22 cellular contexts compared by ENCODE assay signal in genomic region chr1:76115186-76115585, GRCh38. TPM values are rescaled to one million over a fixed set of nuclear protein-coding genes. Genes with fewer than 3 reads are reported as not detected.
DNase-seq lines count a peak whose midpoint lies in the region; ATAC-seq and TF ChIP-seq lines count a peak whose summit lies in the region.
"Had no signal": no experiment of that assay in that cellular context is flagged by ENCODE, and none has a peak within 500 bp of the region (broad histone marks: within the 10 kb centered on the region; RNA-seq: fewer than 3 reads in every experiment).

No MANE protein-coding gene starts in this region.

- no peaks in the 10 kb centered on the region for H3K36me3 ChIP-seq in left ventricle myocardium inferior

- POLR2A ChIA-PET in activated CD8-positive, alpha-beta T cell treated with anti-CD3 and anti-CD28 coated beads for 36 hours (lab: Charles Lee), result interaction anchor here (0.6 kb wide), 1 partner anchor 16 kb away, joined by 3 read pairs; no protein-coding TSS in a partner anchor
- POLR2A ChIA-PET in activated CD8-positive, alpha-beta T cell treated with anti-CD3 and anti-CD28 coated beads, Interleukin-2, amount 10 ng/mL, durations not matched to agents 7 days and 5 days (lab: Charles Lee), result no interaction called here
- POLR2A ChIA-PET in RWPE1 (lab: Yijun Ruan, JAX; ENCODE audit: low non-redundant PET), result no interaction called here

- intact Hi-C loops in activated CD8-positive, alpha-beta T cell treated with anti-CD3 and anti-CD28 coated beads for 36 hours (cut with micrococcal nuclease), result no loop called here
- intact Hi-C loops in Right ventricle myocardium inferior (cut with DNase I) (no loop called here), left ventricle myocardium inferior (cut with micrococcal nuclease) (no loop called here)

- TF ChIP-seq CTCF in activated CD8-positive, alpha-beta T cell treated with anti-CD3 and anti-CD28 coated beads for 36 hours (IDR thresholded peaks at IDR 0.05), result no peak
- TF ChIP-seq CTCF in RWPE1 (conservative IDR thresholded peaks at IDR 0.05; ENCODE audit: low read depth), result no peak
- no peak for TF ChIP-seq CTCF in foreskin keratinocyte (conservative IDR thresholded peaks at IDR 0.05)
- no peak for TF ChIP-seq CTCF in left ventricle myocardium inferior (IDR thresholded peaks at IDR 0.05; ENCODE audit: borderline replicate concordance)

- DNase-seq in activated CD8-positive, alpha-beta T cell treated with anti-CD3 and anti-CD28 coated beads for 36 hours, result no peak
- DNase-seq in activated CD8-positive, alpha-beta T cell treated with anti-CD3 and anti-CD28 coated beads, Interleukin-2, amount 10 ng/mL, durations not matched to agents 7 days and 5 days, result no peak
- DNase-seq in RWPE1 (ENCODE audit: low spot score) (peak; percentile 3), foreskin keratinocyte (peak; percentile 5 to 28), putamen (ENCODE audit: low spot score) (peak; percentile 36), Right ventricle myocardium inferior (ENCODE audit: missing footprints) (no peak), left ventricle myocardium inferior (no peak)
- DNase-seq: 8988T; ACHN; AML-193; C1 segment of cervical spinal cord; Calu3; CD4-positive, alpha-beta memory T cell; COR-L47; DMS53; DMS79 treated with DMSO at 0.1 percent for 48 hours; GF-D8; GM23248; H9 had no signal

- H3K4me1 Mint-ChIP-seq in activated CD8-positive, alpha-beta T cell treated with anti-CD3 and anti-CD28 coated beads for 36 hours (ENCODE audit: low read depth), result peaks cover 6% of the 10 kb centered on the region
- no peaks in the 10 kb centered on the region for H3K4me1 Mint-ChIP-seq in activated CD8-positive, alpha-beta T cell treated with anti-CD3 and anti-CD28 coated beads, Interleukin-2, amount 10 ng/mL, durations not matched to agents 7 days and 5 days (ENCODE audit: low read depth)
- H3K4me1 Mint-ChIP-seq: CD4-positive, alpha-beta memory T cell had no signal

- no peak overlapping the region for H3K4me3 ChIP-seq in left ventricle myocardium inferior
- H3K4me3 ChIP-seq: A549, GM23248 had no signal

- H3K27me3 ChIP-seq in foreskin keratinocyte (no peaks in the 10 kb centered on the region), left ventricle myocardium inferior (ENCODE audit: low read depth) (no peaks in the 10 kb centered on the region)

- no peaks in the 10 kb centered on the region for H3K9me3 ChIP-seq in left ventricle myocardium inferior (replicated peaks)
- H3K9me3 ChIP-seq: A549 had no signal

- H3K4me1 ChIP-seq in foreskin keratinocyte (no peaks in the 10 kb centered on the region), left ventricle myocardium inferior (no peaks in the 10 kb centered on the region)

- H3K4me3 Mint-ChIP-seq in activated CD8-positive, alpha-beta T cell treated with anti-CD3 and anti-CD28 coated beads for 36 hours, result no peak overlapping the region
- no peak overlapping the region for H3K4me3 Mint-ChIP-seq in activated CD8-positive, alpha-beta T cell treated with anti-CD3 and anti-CD28 coated beads, Interleukin-2, amount 10 ng/mL, durations not matched to agents 7 days and 5 days
- H3K4me3 Mint-ChIP-seq: CD4-positive, alpha-beta memory T cell; H9 had no signal

- peak; percentile 37 for ATAC-seq in activated CD8-positive, alpha-beta T cell treated with anti-CD3 and anti-CD28 coated beads for 36 hours
- no peak for ATAC-seq in activated CD8-positive, alpha-beta T cell treated with anti-CD3 and anti-CD28 coated beads, Interleukin-2, amount 10 ng/mL, durations not matched to agents 7 days and 5 days
- ATAC-seq in foreskin keratinocyte, result no peak
- ATAC-seq in Right ventricle myocardium inferior, result no peak
- ATAC-seq: A549, HCT116 had no signal

- no peaks in the 10 kb centered on the region for H3K9me3 Mint-ChIP-seq in activated CD8-positive, alpha-beta T cell treated with anti-CD3 and anti-CD28 coated beads for 36 hours
- no peaks in the 10 kb centered on the region for H3K9me3 Mint-ChIP-seq in activated CD8-positive, alpha-beta T cell treated with anti-CD3 and anti-CD28 coated beads, Interleukin-2, amount 10 ng/mL, durations not matched to agents 7 days and 5 days (ENCODE audit: insufficient read depth)

- H3K27ac ChIP-seq in RWPE1, result no peak overlapping the region
- H3K27ac ChIP-seq in foreskin keratinocyte, result no peak overlapping the region
- no peak overlapping the region for H3K27ac ChIP-seq in left ventricle myocardium inferior (replicated peaks)
- H3K27ac ChIP-seq: A549, GM23248 had no signal

- CTCF ChIA-PET in activated CD8-positive, alpha-beta T cell treated with anti-CD3 and anti-CD28 coated beads for 36 hours (lab: Charles Lee), result no interaction called here
- CTCF ChIA-PET in activated CD8-positive, alpha-beta T cell treated with anti-CD3 and anti-CD28 coated beads, Interleukin-2, amount 10 ng/mL, durations not matched to agents 7 days and 5 days (lab: Charles Lee), result no interaction called here
- CTCF ChIA-PET in RWPE1 (lab: Yijun Ruan, JAX), result interaction anchor here (0.6 kb wide), 1 partner anchor 50 kb away, joined by 5 read pairs; no protein-coding TSS in a partner anchor

- no peaks in the 10 kb centered on the region for H3K27me3 Mint-ChIP-seq in activated CD8-positive, alpha-beta T cell treated with anti-CD3 and anti-CD28 coated beads for 36 hours
- no peaks in the 10 kb centered on the region for H3K27me3 Mint-ChIP-seq in activated CD8-positive, alpha-beta T cell treated with anti-CD3 and anti-CD28 coated beads, Interleukin-2, amount 10 ng/mL, durations not matched to agents 7 days and 5 days (ENCODE audit: low read depth)

- H3K36me3 Mint-ChIP-seq in activated CD8-positive, alpha-beta T cell treated with anti-CD3 and anti-CD28 coated beads for 36 hours (ENCODE audit: low read depth), result no peaks in the 10 kb centered on the region
- no peaks in the 10 kb centered on the region for H3K36me3 Mint-ChIP-seq in activated CD8-positive, alpha-beta T cell treated with anti-CD3 and anti-CD28 coated beads, Interleukin-2, amount 10 ng/mL, durations not matched to agents 7 days and 5 days (ENCODE audit: low read depth)
- H3K36me3 Mint-ChIP-seq: CD4-positive, alpha-beta memory T cell had no signal

- H3K27ac Mint-ChIP-seq in activated CD8-positive, alpha-beta T cell treated with anti-CD3 and anti-CD28 coated beads for 36 hours, result no peak overlapping the region
- H3K27ac Mint-ChIP-seq in activated CD8-positive, alpha-beta T cell treated with anti-CD3 and anti-CD28 coated beads, Interleukin-2, amount 10 ng/mL, durations not matched to agents 7 days and 5 days, result no peak overlapping the region
- H3K27ac Mint-ChIP-seq: CD4-positive, alpha-beta memory T cell; H9 had no signal

RNA-seq across cellular contexts. Expression of gene ST6GALNAC3, which starts 40.6 kb away (rescaled TPM):
- 1 to 10 TPM; 2.7 to 2.9 TPM for total RNA-seq in activated CD8-positive, alpha-beta T cell treated with anti-CD3 and anti-CD28 coated beads for 36 hours
- total RNA-seq in activated CD8-positive, alpha-beta T cell treated with anti-CD3 and anti-CD28 coated beads, Interleukin-2, amount 10 ng/mL, durations not matched to agents 7 days and 5 days, result under 1 TPM in 1 of 2 experiments, not detected in 1; 0.50 TPM
- total RNA-seq in foreskin keratinocyte, result 0.07 and 0.24 TPM in 2 replicates
- 0.06 and 0.13 TPM in 2 replicates for polyA plus RNA-seq in foreskin keratinocyte
- 3.9 TPM for total RNA-seq in Right ventricle myocardium inferior
- 4.5 TPM for total RNA-seq in left ventricle myocardium inferior
- total RNA-seq: G401, GM23248 had no signal
- polyA plus RNA-seq: GM23248 had no signal

Comparison
In these comparisons a context has a peak if more than half of its experiments do, and no peak if none do; other contexts are left out.
1. DNase-seq: peak in RWPE1 (single experiment), foreskin keratinocyte (2 of 2) and putamen (single experiment); none in activated CD8-positive, alpha-beta T cell treated with anti-CD3 and anti-CD28 coated beads for 36 hours (single experiment), activated CD8-positive, alpha-beta T cell treated with anti-CD3 and anti-CD28 coated beads, Interleukin-2, amount 10 ng/mL, durations not matched to agents 7 days and 5 days (single experiment), Right ventricle myocardium inferior (single experiment) and left ventricle myocardium inferior (single experiment).